In the genomic region with DNA sequence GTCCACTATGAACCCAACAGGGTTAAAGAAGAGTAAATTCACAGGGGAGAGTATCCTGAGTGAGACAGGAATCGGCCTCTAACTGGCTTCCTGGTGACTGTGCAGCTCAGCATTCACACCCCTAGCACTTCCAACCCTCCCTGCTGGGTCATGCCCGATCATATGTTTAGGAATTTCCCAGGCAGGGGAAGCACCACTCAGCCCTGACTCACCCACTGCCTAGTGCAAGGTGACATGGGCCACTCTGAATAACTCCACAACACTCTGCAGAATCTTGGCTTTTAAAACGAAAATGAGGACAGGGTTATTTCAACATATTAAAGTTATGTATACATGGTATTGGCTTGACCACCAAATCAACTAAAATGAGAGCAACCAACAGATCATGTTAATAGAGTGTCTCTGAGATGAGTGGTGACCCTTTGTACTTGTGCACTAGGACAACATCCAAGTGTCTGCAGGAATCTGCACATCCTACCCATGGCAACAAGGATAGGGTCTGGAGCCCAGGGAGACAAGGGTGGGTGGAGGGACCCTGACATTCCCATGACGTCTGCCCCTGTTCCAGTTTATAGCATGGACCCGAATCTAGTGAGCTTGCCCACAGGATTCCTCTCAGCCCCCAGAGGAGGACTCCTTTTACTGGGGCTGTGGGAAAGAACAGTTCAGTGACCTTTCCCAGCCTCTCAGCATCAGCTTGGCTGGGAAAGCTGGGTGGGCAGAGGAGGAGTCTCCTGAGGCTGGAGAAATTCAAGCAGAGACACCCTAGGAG, we compare ENCODE assay signal across 10 cellular contexts.
DNase-seq lines count a peak whose midpoint lies in the region; ATAC-seq and TF ChIP-seq lines count a peak whose summit lies in the region.
"Had no signal": no experiment of that assay in that cellular context is flagged by ENCODE, and none has a peak within 500 bp of the region (broad histone marks: within the 10 kb centered on the region; RNA-seq: fewer than 3 reads in every experiment).

No MANE protein-coding gene starts in this region.

- H3K27ac ChIP-seq in stomach = no peak overlapping the region

- TF ChIP-seq POLR2A in stomach (IDR thresholded peaks at IDR 0.05) = no peak

- no peaks in the 10 kb centered on the region for H3K9me3 ChIP-seq in stomach

- H3K4me3 ChIP-seq in stomach = no peak overlapping the region

- 39 to 61% (median 59%) methylated on average over 4 to 5 of the region's 5 CpGs for WGBS in stomach, 5 donors

- intact Hi-C loops in sciatic nerve (cut with DNase I) (no loop called here), stomach (cut with DNase I; ENCODE audit: low total_unique reads) (no loop called here)

- H3K4me1 ChIP-seq in stomach = no peaks in the 10 kb centered on the region

- no peaks in the 10 kb centered on the region for H3K36me3 ChIP-seq in stomach

- TF ChIP-seq CTCF in stomach (IDR thresholded peaks at IDR 0.05) = no peak

- ATAC-seq in GM19463 (IDR thresholded peaks at IDR 0.05; ENCODE audit: unreplicated experiment) = peak; percentile 48
- ATAC-seq in sciatic nerve = peak; percentile 52
- ATAC-seq in GM21360 (IDR thresholded peaks at IDR 0.05; ENCODE audit: unreplicated experiment) = no peak
- ATAC-seq: T-cell had no signal

- H3K27me3 ChIP-seq in stomach = no peaks in the 10 kb centered on the region

- DNase-seq in T1000 (lab: John Stamatoyannopoulos, UW) = peak; percentile 55
- peak; percentile 95 for DNase-seq in glomerular visceral epithelial cell (ENCODE audit: extremely low spot score)
- DNase-seq in sciatic nerve (ENCODE audit: low spot score) = no peak
- no peak for DNase-seq in stomach
- DNase-seq in NCI-H2029 (lab: John Stamatoyannopoulos, UW) = no peak
- no peak for DNase-seq in retina
- DNase-seq: activated T-cell treated with anti-CD3 and anti-CD28 coated beads for 4 hours, T-cell had no signal

- no peak for TF ChIP-seq EP300 in stomach (IDR thresholded peaks at IDR 0.05)

Comparison
In these comparisons a context has a peak if more than half of its experiments do, and no peak if none do; other contexts are left out.
1. DNase-seq: peak in T1000 (single experiment) and glomerular visceral epithelial cell (single experiment); none in sciatic nerve (single experiment), stomach (single experiment), NCI-H2029 (single experiment) and retina (single experiment).